In the genomic region with DNA sequence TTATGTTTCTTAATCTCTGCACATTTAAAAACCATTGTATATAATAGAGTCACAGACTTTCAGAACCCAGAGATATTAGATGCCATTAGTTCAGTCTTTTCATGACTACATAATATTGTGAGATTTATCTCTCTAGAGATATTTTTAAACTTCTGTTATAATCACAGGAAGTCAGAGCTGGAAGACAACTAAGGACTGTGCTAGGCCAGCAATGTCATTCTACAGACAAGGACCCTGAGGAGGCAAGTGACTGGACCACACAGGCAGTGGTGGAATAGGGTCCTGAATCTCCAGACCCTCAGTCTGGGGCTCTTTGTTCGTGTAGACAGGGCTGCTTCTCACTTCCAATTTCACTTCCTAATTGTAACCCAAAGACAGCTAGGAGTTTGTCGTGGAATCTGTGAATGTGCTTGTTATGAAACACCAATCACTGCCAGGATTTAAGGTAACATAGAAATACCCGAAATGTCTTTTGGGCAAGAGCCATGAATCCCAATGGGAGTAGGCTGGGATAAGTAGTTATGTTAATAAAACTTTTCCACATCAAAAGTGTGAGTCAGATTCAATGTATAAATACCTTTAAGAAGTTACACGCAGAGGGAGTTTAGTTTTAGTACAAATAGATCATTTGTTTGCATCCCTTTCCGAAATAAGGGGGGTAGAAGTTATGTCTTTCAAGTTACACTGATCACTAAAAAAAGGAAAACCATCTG, we compare ENCODE assay signal across 24 cellular contexts.
DNase-seq lines count a peak whose midpoint lies in the region; TF ChIP-seq lines count a peak whose summit lies in the region.
"Had no signal": no experiment of that assay in that cellular context is flagged by ENCODE, and none has a peak within 500 bp of the region (broad histone marks: within the 10 kb centered on the region; RNA-seq: fewer than 3 reads in every experiment).

No MANE protein-coding gene starts in this region.

- H3K9ac ChIP-seq in HUES6 (ENCODE audit: low read length): no peak overlapping the region

- DNase-seq in ascending aorta (ENCODE audit: low spot score in 2 of 2) (no peak), left ventricle myocardium inferior (no peak), superior temporal gyrus (ENCODE audit: extremely low spot score) (peak; percentile 33), NCI-H2081 treated with DMSO at 0.1 percent for 48 hours (lab: John Stamatoyannopoulos, UW) (no peak), AG08396 (ENCODE audit: low spot score) (no peak), NOMO-1 (lab: John Stamatoyannopoulos, UW; ENCODE audit: unreplicated experiment in 2 of 2) (no peak)
- DNase-seq: activated CD4-positive, alpha-beta T cell treated with anti-CD3 and anti-CD28 coated beads, Interleukin-2, amount 10 ng/mL, durations not matched to agents 7 days and 5 days; activated naive CD4-positive, alpha-beta T cell treated with Interleukin-2 at 50 U/mL for 16 hours; activated T-cell treated with anti-CD3 and anti-CD28 coated beads, Interleukin-2, amount 50 U/mL, for 72 hours; adrenal gland; Calu3; Karpas-422; naive thymus-derived CD4-positive, alpha-beta T cell; NCI-H1436 treated with DMSO at 0.1 percent for 48 hours; NCI-H446 treated with DMSO at 0.1 percent for 48 hours; nucleus accumbens; psoas muscle; stimulated activated CD8-positive, alpha-beta memory T cell treated with anti-CD3 and anti-CD28 coated beads, Interleukin-4, amount 100 ng/mL, for 48 hours; stimulated activated naive CD8-positive, alpha-beta T cell treated with anti-CD3 and anti-CD28 coated beads, Interleukin-15, amount 100 ng/mL, for 72 hours; T-helper 9 cell; transverse colon had no signal

- TF ChIP-seq CTCF in ascending aorta (IDR thresholded peaks at IDR 0.05) (no peak), left ventricle myocardium inferior (IDR thresholded peaks at IDR 0.05; ENCODE audit: borderline replicate concordance) (no peak)

- H3K36me3 ChIP-seq in HUES6 (ENCODE audit: control insufficient read depth, insufficient read depth, low read length): no peaks in the 10 kb centered on the region
- no peaks in the 10 kb centered on the region for H3K36me3 ChIP-seq in ascending aorta
- no peaks in the 10 kb centered on the region for H3K36me3 ChIP-seq in left ventricle myocardium inferior
- H3K36me3 ChIP-seq: adrenal gland, transverse colon had no signal

- peak overlapping the region; percentile 41; the same call in 1 of the 2 replicates for H3K27ac ChIP-seq in HUES6 (ENCODE audit: low read depth, low read length)
- H3K27ac ChIP-seq in ascending aorta: peak overlapping the region; percentile 3 to 52
- H3K27ac ChIP-seq in left ventricle myocardium inferior (replicated peaks): peak overlapping the region; percentile 53
- H3K27ac ChIP-seq: C4-2B, epithelial cell of prostate, psoas muscle, transverse colon had no signal

- intact Hi-C loops in ascending aorta (cut with DNase I): no loop called here
- intact Hi-C loops in left ventricle myocardium inferior (cut with micrococcal nuclease): no loop called here

- H3K4me3 ChIP-seq in HUES6 (ENCODE audit: low read depth, low read length) (no peak overlapping the region), ascending aorta (no peak overlapping the region), left ventricle myocardium inferior (no peak overlapping the region)
- H3K4me3 ChIP-seq: adrenal gland, psoas muscle, transverse colon had no signal

- H3K4me1 ChIP-seq in HUES6 (ENCODE audit: control insufficient read depth, insufficient read depth, low read length) (peaks cover 32% of the 10 kb centered on the region), ascending aorta (peaks cover 19 to 47% of the 10 kb centered on the region in 2 donors), left ventricle myocardium inferior (peaks cover 42% of the 10 kb centered on the region)

- no peaks in the 10 kb centered on the region for H3K9me3 ChIP-seq in HUES6 (ENCODE audit: control insufficient read depth, insufficient read depth, low read depth, low read length)
- no peaks in the 10 kb centered on the region for H3K9me3 ChIP-seq in ascending aorta
- H3K9me3 ChIP-seq in left ventricle myocardium inferior (replicated peaks): no peaks in the 10 kb centered on the region
- H3K9me3 ChIP-seq: adrenal gland, psoas muscle, transverse colon had no signal

- no peaks in the 10 kb centered on the region for H3K27me3 ChIP-seq in HUES6 (ENCODE audit: control insufficient read depth, insufficient read depth, low read length)
- no peaks in the 10 kb centered on the region for H3K27me3 ChIP-seq in ascending aorta
- H3K27me3 ChIP-seq in left ventricle myocardium inferior (ENCODE audit: low read depth): no peaks in the 10 kb centered on the region
- H3K27me3 ChIP-seq: adrenal gland, transverse colon had no signal
